Comparison of ENCODE assay signal across 8 cellular contexts in the genomic region with DNA sequence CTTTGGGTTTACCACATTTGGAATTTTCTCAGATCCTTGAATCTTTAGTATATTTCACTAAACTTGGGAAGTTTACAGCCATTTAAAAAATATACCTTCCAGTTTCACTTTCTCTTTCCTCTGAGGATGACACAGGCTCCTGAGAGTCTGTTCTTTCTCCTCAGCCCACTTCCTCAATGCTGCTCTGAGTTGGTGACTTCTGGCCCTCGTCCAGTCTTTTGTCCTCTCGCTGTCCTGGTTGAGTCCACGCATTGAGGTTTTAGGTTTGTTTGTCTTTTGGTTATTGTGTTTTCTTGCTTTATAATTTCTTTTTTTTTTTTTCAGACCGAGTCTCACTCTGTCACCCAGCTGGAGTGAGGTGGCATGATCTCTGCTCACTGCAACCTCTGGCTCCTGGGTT. TPM values are rescaled to one million over a fixed set of nuclear protein-coding genes. Genes with fewer than 3 reads are reported as not detected.
DNase-seq lines count a peak whose midpoint lies in the region; ATAC-seq, FAIRE-seq and TF ChIP-seq lines count a peak whose summit lies in the region.

No MANE protein-coding gene starts in this region.

- no peaks in the 10 kb centered on the region for H3K79me2 ChIP-seq in endothelial cell of umbilical vein (ENCODE audit: control insufficient read depth, insufficient read depth, low read length)
- no peaks in the 10 kb centered on the region for H3K79me2 ChIP-seq in parathyroid adenoma

- peak; percentile 37 for FAIRE-seq in endothelial cell of umbilical vein (lab: Jason Lieb, UNC)

- H3K4me3 ChIP-seq in AG04450 (ENCODE audit: low read depth, low read length): no peak overlapping the region
- peak overlapping the region; percentile 27 to 51 for H3K4me3 ChIP-seq in Panc1 (ENCODE audit: low read depth in 2 of 2, low read length in 2 of 2)
- H3K4me3 ChIP-seq in endothelial cell of umbilical vein (replicated peaks in 1 of 3; ENCODE audit: insufficient read depth in 1 of 3, low read depth in 1 of 3, low read length in 3 of 3): no peak overlapping the region
- H3K4me3 ChIP-seq in parathyroid adenoma (ENCODE audit: low read depth, low read length): peak overlapping the region; percentile 2

- DNase-seq in AG04450 (ENCODE audit: low read depth, low spot score) (no peak), Panc1 (ENCODE audit: low read depth, low spot score) (no peak), endothelial cell of umbilical vein (ENCODE audit: low read depth, low spot score) (peak; percentile 57), NCI-H526 treated with DMSO at 0.1 percent for 48 hours (lab: John Stamatoyannopoulos, UW) (no peak), DMS79 (lab: John Stamatoyannopoulos, UW) (no peak)

- H3K27ac ChIP-seq in AG04450 (ENCODE audit: low read depth, low read length) (peak overlapping the region; percentile 52), Panc1 (ENCODE audit: low read length) (peak overlapping the region; percentile 90), endothelial cell of umbilical vein (ENCODE audit: insufficient read depth, low read depth, low read length) (no peak overlapping the region), parathyroid adenoma (peak overlapping the region; percentile 57)

- peak; percentile 44 for ATAC-seq in GM18519 (IDR thresholded peaks at IDR 0.05; ENCODE audit: low FRiP score, unreplicated experiment)
- ATAC-seq in HG02981 (IDR thresholded peaks at IDR 0.05; ENCODE audit: unreplicated experiment): peak; percentile 76
- peak; percentile 57 for ATAC-seq in Panc1

- H3K9me3 ChIP-seq in AG04450 (ENCODE audit: control insufficient read depth, insufficient read depth, low read length) (peaks cover 6% of the 10 kb centered on the region; the same call in 1 of the 2 replicates), Panc1 (ENCODE audit: control insufficient read depth, insufficient read depth, low read depth, low read length) (no peaks in the 10 kb centered on the region), endothelial cell of umbilical vein (replicated peaks; ENCODE audit: control insufficient read depth, insufficient read depth, low read length) (no peaks in the 10 kb centered on the region), parathyroid adenoma (ENCODE audit: control insufficient read depth, low read length) (no peaks in the 10 kb centered on the region)

- no peak for TF ChIP-seq POLR2A in endothelial cell of umbilical vein (IDR thresholded peaks at IDR 0.05; ENCODE audit: low read depth, low read length)

- CTCF ChIA-PET in AG04450 (lab: Charles Lee): interaction anchor here (0.7 to 5.1 kb wide), 6 partner anchors 11 to 286 kb away, joined by 3 to 104 read pairs (median 8); no protein-coding TSS in a partner anchor
- CTCF ChIA-PET in Panc1 (lab: Charles Lee): interaction anchor here (0.6 kb wide), 1 partner anchor 389 kb away, joined by 3 read pairs; no protein-coding TSS in a partner anchor
- CTCF ChIA-PET in endothelial cell of umbilical vein (lab: Charles Lee): interaction anchor here (0.9 to 5.9 kb wide), 3 partner anchors 111 to 207 kb away, joined by 3 to 246 read pairs (median 5); no protein-coding TSS in a partner anchor

- dilution Hi-C loops in endothelial cell of umbilical vein (cut with MboI; ENCODE audit: extremely low pct_ligation_motif_present, low sequenced_read_pairs): no loop called here

- BruUV-seq in Panc1 (replicated peaks; lab: Mats Ljungman, UMichigan): no TSS peak
- no TSS peak for BruUV-seq in endothelial cell of umbilical vein (replicated peaks; lab: Mats Ljungman, UMichigan)

- POLR2A ChIA-PET in AG04450 (lab: Yijun Ruan, JAX) (no interaction called here), Panc1 (lab: Charles Lee) (interaction anchor here (0.7 kb wide), 1 partner anchor 66 kb away, joined by 5 read pairs; no protein-coding TSS in a partner anchor), endothelial cell of umbilical vein (lab: Charles Lee) (no interaction called here)

- H3K4me1 ChIP-seq in Panc1 (ENCODE audit: control insufficient read depth, insufficient read depth, low read length) (peaks cover 30% of the 10 kb centered on the region), endothelial cell of umbilical vein (ENCODE audit: control insufficient read depth, extremely low read depth, insufficient read depth, low read length) (no peaks in the 10 kb centered on the region), parathyroid adenoma (peaks cover 3% of the 10 kb centered on the region)

- intact Hi-C loops in Panc1 (cut with micrococcal nuclease; ENCODE audit: unreplicated experiment): loop anchor here (5.0 kb wide), 1 partner anchor 152 kb away; no protein-coding TSS in a partner anchor
- intact Hi-C loops in endothelial cell of umbilical vein (cut with micrococcal nuclease): no loop called here

- H2AFZ ChIP-seq in endothelial cell of umbilical vein (ENCODE audit: low read depth, low read length) (peak overlapping the region; percentile 61), parathyroid adenoma (peak overlapping the region; percentile 11)

- in situ Hi-C loops in Panc1 (cut with HindIII; ENCODE audit: low pct_unique_long_range_greater_than_20kb, low sequenced_read_pairs): no loop called here

- no peak overlapping the region for H3K9ac ChIP-seq in endothelial cell of umbilical vein (replicated peaks; ENCODE audit: extremely low read depth, insufficient read depth, low read length)
- no peak overlapping the region for H3K9ac ChIP-seq in parathyroid adenoma

- no peaks in the 10 kb centered on the region for H3K27me3 ChIP-seq in AG04450 (ENCODE audit: control insufficient read depth, insufficient read depth, low read length)
- no peaks in the 10 kb centered on the region for H3K27me3 ChIP-seq in Panc1 (ENCODE audit: control insufficient read depth, insufficient read depth, low read length)
- no peaks in the 10 kb centered on the region for H3K27me3 ChIP-seq in endothelial cell of umbilical vein (ENCODE audit: control insufficient read depth in 2 of 2, insufficient read depth in 2 of 2, low read length in 2 of 2)
- H3K27me3 ChIP-seq in parathyroid adenoma (ENCODE audit: control insufficient read depth, insufficient read depth, low read length): no peaks in the 10 kb centered on the region

- no peaks in the 10 kb centered on the region for H3K36me3 ChIP-seq in Panc1 (ENCODE audit: control insufficient read depth, insufficient read depth, low read length)
- H3K36me3 ChIP-seq in endothelial cell of umbilical vein (ENCODE audit: control insufficient read depth in 2 of 2, extremely low read depth in 1 of 2, insufficient read depth in 2 of 2, low read length in 2 of 2): no peaks in the 10 kb centered on the region
- H3K36me3 ChIP-seq in parathyroid adenoma (ENCODE audit: control insufficient read depth, insufficient read depth, low read length): no peaks in the 10 kb centered on the region

- no peaks in the 10 kb centered on the region for H4K20me1 ChIP-seq in endothelial cell of umbilical vein (replicated peaks; ENCODE audit: control insufficient read depth, extremely low read depth, insufficient read depth, low read length)

- no peaks in the 10 kb centered on the region for H3K9me1 ChIP-seq in endothelial cell of umbilical vein (replicated peaks; ENCODE audit: control insufficient read depth, extremely low read depth, insufficient read depth, low read length)

- TF ChIP-seq CTCF in AG04450 (IDR thresholded peaks at IDR 0.05; ENCODE audit: low read depth, low read length): no peak
- TF ChIP-seq CTCF in Panc1 (IDR thresholded peaks at IDR 0.05): no peak
- TF ChIP-seq CTCF in endothelial cell of umbilical vein (IDR thresholded peaks at IDR 0.05; ENCODE audit: extremely low read depth in 1 of 2, insufficient read depth in 1 of 2, low read depth in 1 of 2, low read length in 2 of 2): no peak
- no peak for TF ChIP-seq CTCF in parathyroid adenoma (IDR thresholded peaks at IDR 0.05)

- H3K4me2 ChIP-seq in endothelial cell of umbilical vein (ENCODE audit: insufficient read depth, low read length) (peak overlapping the region; percentile 37), parathyroid adenoma (ENCODE audit: low read length) (no peak overlapping the region)

TF ChIP-seq in endothelial cell of umbilical vein, 7 proteins besides CTCF, POLR2A, EP300 and RAD21:
- TF ChIP-seq MYC (IDR thresholded peaks at IDR 0.05; ENCODE audit: low read depth, low read length) (no peak), JUN (IDR thresholded peaks at IDR 0.05; ENCODE audit: borderline replicate concordance, insufficient read depth, insufficient read length, low read depth) (no peak), FOS (IDR thresholded peaks at IDR 0.05; ENCODE audit: borderline replicate concordance, insufficient read depth, low read length) (no peak), POLR2AphosphoS5 (IDR thresholded peaks at IDR 0.05; ENCODE audit: insufficient read depth, low read depth, low read length) (no peak), GATA2 (IDR thresholded peaks at IDR 0.05; ENCODE audit: insufficient read depth, insufficient read length, low read depth, low read length) (no peak), EZH2 (IDR thresholded peaks at IDR 0.05; ENCODE audit: borderline replicate concordance, low read depth, low read length, severe bottlenecking) (no peak)
- TF ChIP-seq, protein P1, sequence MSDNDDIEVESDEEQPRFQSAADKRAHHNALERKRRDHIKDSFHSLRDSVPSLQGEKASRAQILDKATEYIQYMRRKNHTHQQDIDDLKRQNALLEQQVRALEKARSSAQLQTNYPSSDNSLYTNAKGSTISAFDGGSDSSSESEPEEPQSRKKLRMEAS (IDR thresholded peaks at IDR 0.05; ENCODE audit: insufficient read depth, insufficient read length): no peak

RNA-seq across cellular contexts. Expression of a gene that starts 40.7 kb away (rescaled TPM):
- polyA plus RNA-seq in AG04450 (2011; rRNA removed) (not detected in 2 replicates), endothelial cell of umbilical vein (not detected in 2 replicates)
- not detected in 2 replicates for polyA minus RNA-seq in AG04450 (2011; rRNA and poly(A)+ RNA removed)
- total RNA-seq in Panc1 (2021; ENCODE audit: unreplicated experiment) (not detected), endothelial cell of umbilical vein (not detected in 2 replicates)
- not detected for polyA plus RNA-seq in Panc1 (2012; ENCODE audit: insufficient read length)
- polyA plus RNA-seq in endothelial cell of umbilical vein (2011; cell fraction: cytosol; rRNA removed): not detected in 2 replicates
- not detected in 2 replicates for polyA plus RNA-seq in endothelial cell of umbilical vein (2011; cell fraction: nucleus; rRNA removed)
- polyA plus RNA-seq in endothelial cell of umbilical vein (2012): not detected in 2 replicates
- polyA minus RNA-seq in endothelial cell of umbilical vein: not detected in 2 replicates
- polyA minus RNA-seq in endothelial cell of umbilical vein (2011; cell fraction: cytosol; rRNA and poly(A)+ RNA removed): not detected
- not detected in 2 replicates for polyA minus RNA-seq in endothelial cell of umbilical vein (2011; cell fraction: nucleus; rRNA and poly(A)+ RNA removed)

Comparison
In these comparisons a context has a peak if more than half of its experiments do, and no peak if none do; other contexts are left out.
1. H3K4me3 ChIP-seq: peak in Panc1 (2 of 2) and parathyroid adenoma (single experiment); none in AG04450 (single experiment) and endothelial cell of umbilical vein (0 of 3).
2. Peak in every context shown above with its lines, with median percentiles within 50 percentile points of each other: ATAC-seq.